ENCODE assay signal across 1 cellular context in the genomic region with DNA sequence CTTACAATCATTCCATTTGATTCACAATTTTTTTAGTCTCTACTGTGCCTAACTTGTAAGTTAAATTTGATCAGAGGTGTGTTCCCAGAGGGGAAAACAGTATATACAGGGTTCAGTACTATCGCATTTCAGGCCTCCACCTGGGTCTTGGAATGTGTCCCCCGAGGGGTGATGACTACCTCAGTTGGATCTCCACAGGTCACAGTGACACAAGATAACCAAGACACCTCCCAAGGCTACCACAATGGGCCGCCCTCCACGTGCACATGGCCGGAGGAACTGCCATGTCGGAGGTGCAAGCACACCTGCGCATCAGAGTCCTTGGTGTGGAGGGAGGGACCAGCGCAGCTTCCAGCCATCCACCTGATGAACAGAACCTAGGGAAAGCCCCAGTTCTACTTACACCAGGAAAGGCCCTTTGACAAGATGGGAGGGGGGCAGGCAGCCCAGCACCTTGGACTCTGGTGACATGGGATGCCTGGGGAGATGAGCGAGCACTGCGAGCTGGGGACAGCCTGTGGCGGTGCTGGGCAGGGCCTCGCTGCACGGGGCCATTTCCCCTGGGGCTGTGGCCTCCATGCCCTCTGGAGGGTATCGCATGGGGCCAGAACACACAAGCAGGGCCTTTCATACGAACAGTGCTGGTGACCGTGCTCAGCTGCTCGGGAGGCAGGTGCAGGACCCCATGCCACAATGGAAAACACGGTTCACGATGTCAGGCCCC.
TF ChIP-seq lines count a peak whose summit lies in the region.

No MANE protein-coding gene starts in this region.

TF ChIP-seq in HepG2, 621 proteins besides CTCF, POLR2A, EP300 and RAD21:
- TF ChIP-seq AGO2 (optimal IDR thresholded peaks at IDR 0.05; ENCODE audit: low read depth, low read length) (peak; percentile 29), ZBTB38 (CRISPR knock-in tag; IDR thresholded peaks at IDR 0.05) (peak; percentile 76), ETV5 (CRISPR knock-in tag; IDR thresholded peaks at IDR 0.05; ENCODE audit: borderline replicate concordance) (no peak)
